ENCODE assay signal across 12 cellular contexts in genomic region chr1:164748253-164748899, GRCh38.
A peak's percentile ranks its signal among the peaks of the same experiment; 100 is the strongest.
DNase-seq lines count a peak whose midpoint lies in the region; TF ChIP-seq lines count a peak whose summit lies in the region.
"Had no signal": no experiment of that assay in that cellular context is flagged by ENCODE, and none has a peak within 500 bp of the region (broad histone marks: within the 10 kb centered on the region; RNA-seq: fewer than 3 reads in every experiment).

No MANE protein-coding gene starts in this region.

- H3K9me3 ChIP-seq in SJSA1 (replicated peaks), result no peaks in the 10 kb centered on the region

- H3K4me3 Mint-ChIP-seq in osteocyte (ENCODE audit: unreplicated experiment) (no peak overlapping the region), immature natural killer cell (no peak overlapping the region)
- no peak overlapping the region for H3K4me3 Mint-ChIP-seq in activated T-helper 1 cell treated with anti-CD3 and anti-CD28 coated beads, Interleukin-12 subunit alpha, Interleukin-12 subunit beta, Interleukin-2, Interleukin-4 antibody, amounts not matched to agents 30 ng/mL and 10 ng/mL and 1 ng/mL, durations not matched to agents 14 hours and 24 hours and 36 hours
- H3K4me3 Mint-ChIP-seq: CD8-positive, alpha-beta T cell; stimulated activated effector memory CD8-positive, alpha-beta T cell treated with anti-CD3 and anti-CD28 coated beads, Interleukin-12 subunit alpha, Interleukin-12 subunit beta, amount 100 ng/mL, for 72 hours; T-cell had no signal

- H3K4me1 Mint-ChIP-seq in osteocyte (ENCODE audit: unreplicated experiment), result peaks cover 25% of the 10 kb centered on the region
- H3K4me1 Mint-ChIP-seq in immature natural killer cell, result no peaks in the 10 kb centered on the region
- no peaks in the 10 kb centered on the region for H3K4me1 Mint-ChIP-seq in activated T-helper 1 cell treated with anti-CD3 and anti-CD28 coated beads, Interleukin-12 subunit alpha, Interleukin-12 subunit beta, Interleukin-2, Interleukin-4 antibody, amounts not matched to agents 30 ng/mL and 10 ng/mL and 1 ng/mL, durations not matched to agents 14 hours and 24 hours and 36 hours (ENCODE audit: low read depth)
- H3K4me1 Mint-ChIP-seq: stimulated activated effector memory CD8-positive, alpha-beta T cell treated with anti-CD3 and anti-CD28 coated beads, Interleukin-12 subunit alpha, Interleukin-12 subunit beta, amount 100 ng/mL, for 72 hours; T-cell had no signal

- H3K4me1 ChIP-seq in SJSA1 (replicated peaks), result peaks cover 17% of the 10 kb centered on the region

- H3K27ac ChIP-seq in SJSA1, result peak overlapping the region; percentile 51

- TF ChIP-seq CTCF in AG09319 (IDR thresholded peaks at IDR 0.05; ENCODE audit: low read depth, low read length), result no peak
- no peak for TF ChIP-seq CTCF in fibroblast of villous mesenchyme (IDR thresholded peaks at IDR 0.05; ENCODE audit: insufficient read depth, low read depth, low read length)
- no peak for TF ChIP-seq CTCF in osteocyte (IDR thresholded peaks at IDR 0.05)

- no peak overlapping the region for H3K4me3 ChIP-seq in SJSA1
- H3K4me3 ChIP-seq in fibroblast of villous mesenchyme (ENCODE audit: low read depth, low read length), result no peak overlapping the region

- H3K36me3 ChIP-seq in SJSA1, result no peaks in the 10 kb centered on the region

- H3K27me3 ChIP-seq in SJSA1 (replicated peaks), result no peaks in the 10 kb centered on the region

- H3K27me3 Mint-ChIP-seq in osteocyte (ENCODE audit: unreplicated experiment) (no peaks in the 10 kb centered on the region), immature natural killer cell (ENCODE audit: low read depth in 3 of 3) (peaks cover 2 to 5% (median 2%) of the 10 kb centered on the region in 3 donors)
- no peaks in the 10 kb centered on the region for H3K27me3 Mint-ChIP-seq in activated T-helper 1 cell treated with anti-CD3 and anti-CD28 coated beads, Interleukin-12 subunit alpha, Interleukin-12 subunit beta, Interleukin-2, Interleukin-4 antibody, amounts not matched to agents 30 ng/mL and 10 ng/mL and 1 ng/mL, durations not matched to agents 14 hours and 24 hours and 36 hours (ENCODE audit: insufficient read depth)

- H3K27ac Mint-ChIP-seq in osteocyte (ENCODE audit: unreplicated experiment) (peak overlapping the region; percentile 53), immature natural killer cell (no peak overlapping the region)
- H3K27ac Mint-ChIP-seq in activated T-helper 1 cell treated with anti-CD3 and anti-CD28 coated beads, Interleukin-12 subunit alpha, Interleukin-12 subunit beta, Interleukin-2, Interleukin-4 antibody, amounts not matched to agents 30 ng/mL and 10 ng/mL and 1 ng/mL, durations not matched to agents 14 hours and 24 hours and 36 hours, result no peak overlapping the region
- H3K27ac Mint-ChIP-seq: activated naive CD4-positive, alpha-beta T cell treated with anti-CD3 and anti-CD28 coated beads, Interleukin-2, amount 50 U/mL, for 72 hours; CD8-positive, alpha-beta T cell; stimulated activated effector memory CD8-positive, alpha-beta T cell treated with anti-CD3 and anti-CD28 coated beads, Interleukin-12 subunit alpha, Interleukin-12 subunit beta, amount 100 ng/mL, for 72 hours; T-cell had no signal

- intact Hi-C loops in activated T-helper 1 cell treated with anti-CD3 and anti-CD28 coated beads, Interleukin-12 subunit alpha, Interleukin-12 subunit beta, Interleukin-2, Interleukin-4 antibody, amounts not matched to agents 30 ng/mL and 10 ng/mL and 1 ng/mL, durations not matched to agents 14 hours and 24 hours and 36 hours (cut with micrococcal nuclease), result no loop called here

- peak; percentile 97 for DNase-seq in AG09319 (ENCODE audit: extremely low read depth, low read depth)
- DNase-seq in SJSA1 (ENCODE audit: low read depth in 1 of 2, low spot score in 2 of 2), result peak in 1 of 2 experiments; percentile 75
- DNase-seq in fibroblast of villous mesenchyme (ENCODE audit: low read depth), result peak; percentile 100
- DNase-seq in osteocyte (ENCODE audit: extremely low spot score, unreplicated experiment), result no peak
- no peak for DNase-seq in activated CD4-positive, alpha-beta T cell treated with anti-CD3 and anti-CD28 coated beads for 4 hours
- DNase-seq in stimulated activated CD4-positive, alpha-beta T cell treated with anti-CD3 and anti-CD28 coated beads, Interleukin-2, amount 100 ng/mL, for 24 hours, result no peak
- no peak for DNase-seq in immature natural killer cell
- DNase-seq in activated T-helper 1 cell treated with anti-CD3 and anti-CD28 coated beads, Interleukin-12 subunit alpha, Interleukin-12 subunit beta, Interleukin-2, Interleukin-4 antibody, amounts not matched to agents 30 ng/mL and 10 ng/mL and 1 ng/mL, durations not matched to agents 14 hours and 24 hours and 36 hours (ENCODE audit: low spot score), result no peak
- DNase-seq: CD8-positive, alpha-beta T cell; T-cell had no signal

- no peaks in the 10 kb centered on the region for H3K9me3 Mint-ChIP-seq in osteocyte (ENCODE audit: unreplicated experiment)
- H3K9me3 Mint-ChIP-seq in immature natural killer cell, result no peaks in the 10 kb centered on the region
- H3K9me3 Mint-ChIP-seq in activated T-helper 1 cell treated with anti-CD3 and anti-CD28 coated beads, Interleukin-12 subunit alpha, Interleukin-12 subunit beta, Interleukin-2, Interleukin-4 antibody, amounts not matched to agents 30 ng/mL and 10 ng/mL and 1 ng/mL, durations not matched to agents 14 hours and 24 hours and 36 hours, result no peaks in the 10 kb centered on the region
- H3K9me3 Mint-ChIP-seq: activated naive CD4-positive, alpha-beta T cell treated with anti-CD3 and anti-CD28 coated beads, Interleukin-2, amount 50 U/mL, for 72 hours; CD8-positive, alpha-beta T cell; stimulated activated effector memory CD8-positive, alpha-beta T cell treated with anti-CD3 and anti-CD28 coated beads, Interleukin-12 subunit alpha, Interleukin-12 subunit beta, amount 100 ng/mL, for 72 hours; T-cell had no signal

- H3K36me3 Mint-ChIP-seq in osteocyte (ENCODE audit: unreplicated experiment) (no peaks in the 10 kb centered on the region), immature natural killer cell (no peaks in the 10 kb centered on the region)
- no peaks in the 10 kb centered on the region for H3K36me3 Mint-ChIP-seq in activated T-helper 1 cell treated with anti-CD3 and anti-CD28 coated beads, Interleukin-12 subunit alpha, Interleukin-12 subunit beta, Interleukin-2, Interleukin-4 antibody, amounts not matched to agents 30 ng/mL and 10 ng/mL and 1 ng/mL, durations not matched to agents 14 hours and 24 hours and 36 hours (ENCODE audit: low read depth)
- H3K36me3 Mint-ChIP-seq: activated naive CD4-positive, alpha-beta T cell treated with anti-CD3 and anti-CD28 coated beads, Interleukin-2, amount 50 U/mL, for 72 hours; CD8-positive, alpha-beta T cell; stimulated activated effector memory CD8-positive, alpha-beta T cell treated with anti-CD3 and anti-CD28 coated beads, Interleukin-12 subunit alpha, Interleukin-12 subunit beta, amount 100 ng/mL, for 72 hours; T-cell had no signal

Comparison
In these comparisons a context has a peak if more than half of its experiments do, and no peak if none do; other contexts are left out.
1. DNase-seq: peak in AG09319 (single experiment) and fibroblast of villous mesenchyme (single experiment); none in osteocyte (single experiment), activated CD4-positive, alpha-beta T cell treated with anti-CD3 and anti-CD28 coated beads for 4 hours (0 of 2), stimulated activated CD4-positive, alpha-beta T cell treated with anti-CD3 and anti-CD28 coated beads, Interleukin-2, amount 100 ng/mL, for 24 hours (0 of 2), immature natural killer cell (0 of 3) and activated T-helper 1 cell treated with anti-CD3 and anti-CD28 coated beads, Interleukin-12 subunit alpha, Interleukin-12 subunit beta, Interleukin-2, Interleukin-4 antibody, amounts not matched to agents 30 ng/mL and 10 ng/mL and 1 ng/mL, durations not matched to agents 14 hours and 24 hours and 36 hours (single experiment).